Comparison of ENCODE assay signal across 1 cellular context in genomic region chr19:4035582-4035981, GRCh38.
TF ChIP-seq lines count a peak whose summit lies in the region.

No MANE protein-coding gene starts in this region.

TF ChIP-seq in K562, 482 proteins besides CTCF, POLR2A, EP300 and RAD21:
- TF ChIP-seq STAT5A (IDR thresholded peaks at IDR 0.05; ENCODE audit: borderline replicate concordance, low read length) (peak; percentile 36; the same call in 1 of the 2 replicates), TBP (optimal IDR thresholded peaks at IDR 0.05; ENCODE audit: low read depth, low read length) (no peak), HDGF (IDR thresholded peaks at IDR 0.05) (no peak), PATZ1 (CRISPR knock-in tag; IDR thresholded peaks at IDR 0.05; ENCODE audit: borderline replicate concordance) (no peak), XRCC3 (IDR thresholded peaks at IDR 0.05) (no peak), ZNF655 (CRISPR knock-in tag; IDR thresholded peaks at IDR 0.05) (no peak)
